8 cellular contexts compared by ENCODE assay signal in genomic region chr12:124919646-124920352, GRCh38. TPM values are rescaled to one million over a fixed set of nuclear protein-coding genes. Genes with fewer than 3 reads are reported as not detected.
DNase-seq lines count a peak whose midpoint lies in the region; ATAC-seq, FAIRE-seq and TF ChIP-seq lines count a peak whose summit lies in the region.

No MANE protein-coding gene starts in this region.

- no peak overlapping the region for H3K9ac ChIP-seq in neuronal stem cell (ENCODE audit: low read depth, low read length, poor library complexity)

- H2AK5ac ChIP-seq in neuronal stem cell (ENCODE audit: low read depth, low read length): no peak overlapping the region

- H3K36me3 ChIP-seq in SJSA1 (no peaks in the 10 kb centered on the region), neuronal stem cell (replicated peaks in 1 of 2; ENCODE audit: control insufficient read depth in 2 of 2, insufficient read depth in 2 of 2, low read length in 2 of 2) (no peaks in the 10 kb centered on the region)

- peak overlapping the region; percentile 99 to 100 for H3K27ac Mint-ChIP-seq in effector memory CD8-positive, alpha-beta T cell

- no peak overlapping the region for H4K8ac ChIP-seq in neuronal stem cell (ENCODE audit: low read depth, low read length)

- no peak overlapping the region for H4K91ac ChIP-seq in neuronal stem cell (ENCODE audit: low read depth, low read length, poor library complexity)

- ATAC-seq in effector memory CD8-positive, alpha-beta T cell (replicated peaks): no peak
- ATAC-seq in GM18858 (IDR thresholded peaks at IDR 0.05; ENCODE audit: unreplicated experiment): no peak

- H3K36me3 Mint-ChIP-seq in effector memory CD8-positive, alpha-beta T cell (ENCODE audit: insufficient read depth): peaks cover 58% of the 10 kb centered on the region

- H2BK12ac ChIP-seq in neuronal stem cell (ENCODE audit: low read length): no peak overlapping the region

- no peak overlapping the region for H3K14ac ChIP-seq in neuronal stem cell (ENCODE audit: low read length)

- DNase-seq in GM12891 (ENCODE audit: insufficient read length, low spot score) (no peak), SJSA1 (ENCODE audit: low read depth in 1 of 2, low spot score in 2 of 2) (peak in 1 of 2 experiments; percentile 23), neuronal stem cell (ENCODE audit: low spot score) (no peak), erythroblast (lab: John Stamatoyannopoulos, UW) (no peak), hypothalamus (lab: John Stamatoyannopoulos, UW) (no peak), COLO829 (ENCODE audit: low spot score) (no peak)
- DNase-seq in effector memory CD8-positive, alpha-beta T cell: no peak

- H2BK120ac ChIP-seq in neuronal stem cell (ENCODE audit: low read depth, low read length): no peak overlapping the region

- peak overlapping the region; percentile 54 for H2AFZ ChIP-seq in neuronal stem cell (ENCODE audit: low read length)

- no peak overlapping the region for H2BK15ac ChIP-seq in neuronal stem cell (ENCODE audit: low read length)

- peak overlapping the region; percentile 98 to 99 for H3K4me3 Mint-ChIP-seq in effector memory CD8-positive, alpha-beta T cell

- FAIRE-seq in GM12891 (lab: Jason Lieb, UNC): no peak

- no peak overlapping the region for H3K23ac ChIP-seq in neuronal stem cell (ENCODE audit: low read depth, low read length, poor library complexity)

- no CpG with 5 or more reads among the region's 15 CpGs for WGBS in neuronal stem cell (ENCODE audit: extremely low coverage in 2 of 2, insufficient read length in 2 of 2, insufficient replicate concordance in 1 of 2), 2 donors

- TF ChIP-seq POLR2A in GM12891 (IDR thresholded peaks at IDR 0.05; ENCODE audit: low read depth, low read length) (peak; percentile 40; the same call in 1 of the 2 replicates), erythroblast (IDR thresholded peaks at IDR 0.05; ENCODE audit: low read length) (no peak)

- no peak overlapping the region for H3K4me2 ChIP-seq in neuronal stem cell (ENCODE audit: insufficient read depth, low read length, poor library complexity, severe bottlenecking)

- no peaks in the 10 kb centered on the region for H3K9me3 ChIP-seq in SJSA1 (replicated peaks)
- no peaks in the 10 kb centered on the region for H3K9me3 ChIP-seq in neuronal stem cell (replicated peaks in 1 of 2; ENCODE audit: control insufficient read depth in 2 of 2, insufficient read depth in 1 of 2, low read depth in 1 of 2, low read length in 2 of 2)

- peaks cover 61% of the 10 kb centered on the region for H3K4me1 ChIP-seq in SJSA1 (replicated peaks)
- H3K4me1 ChIP-seq in neuronal stem cell (ENCODE audit: control insufficient read depth in 2 of 2, insufficient read depth in 1 of 2, low read depth in 1 of 2, low read length in 2 of 2): peaks cover 31% of the 10 kb centered on the region in 2 donors

- H3K18ac ChIP-seq in neuronal stem cell (ENCODE audit: low read length): peak overlapping the region; percentile 22

- H3K27ac ChIP-seq in SJSA1 (peak overlapping the region; percentile 23; the same call in 1 of the 2 replicates), neuronal stem cell (replicated peaks; ENCODE audit: low read length) (peak overlapping the region; percentile 20)

- H3K79me1 ChIP-seq in neuronal stem cell (ENCODE audit: low read depth, low read length): no peaks in the 10 kb centered on the region

- H2BK5ac ChIP-seq in neuronal stem cell (ENCODE audit: low read length): no peak overlapping the region

- H3K27me3 ChIP-seq in SJSA1 (replicated peaks) (no peaks in the 10 kb centered on the region), neuronal stem cell (ENCODE audit: control insufficient read depth in 3 of 3, insufficient read depth in 3 of 3, low read depth in 1 of 3, low read length in 3 of 3) (no peaks in the 10 kb centered on the region)

- no peaks in the 10 kb centered on the region for H3K27me3 Mint-ChIP-seq in effector memory CD8-positive, alpha-beta T cell

- H3K4ac ChIP-seq in neuronal stem cell (ENCODE audit: low read length): no peak overlapping the region

- no peak overlapping the region for H3K4me3 ChIP-seq in SJSA1
- no peak overlapping the region for H3K4me3 ChIP-seq in neuronal stem cell (ENCODE audit: low read length in 2 of 2)

- peaks cover 58 to 59% of the 10 kb centered on the region in 2 donors for H3K4me1 Mint-ChIP-seq in effector memory CD8-positive, alpha-beta T cell (ENCODE audit: low read depth in 2 of 2)

- H3K9me3 Mint-ChIP-seq in effector memory CD8-positive, alpha-beta T cell: peaks cover 0 to 2% of the 10 kb centered on the region in 2 donors

TF ChIP-seq in GM12891, 5 proteins besides CTCF, POLR2A, EP300 and RAD21:
- TF ChIP-seq POLR2AphosphoS5 (IDR thresholded peaks at IDR 0.05; ENCODE audit: low read depth, low read length) (peak; percentile 19; the same call in 1 of the 2 replicates), SPI1 (IDR thresholded peaks at IDR 0.05; ENCODE audit: low read depth, low read length) (no peak)
TF ChIP-seq in GM12891: peak in this region for 1.

RNA-seq across cellular contexts. Expression of gene UBC, which starts 5.3 kb away (rescaled TPM):
- 1,009 TPM for polyA plus RNA-seq in GM12891 (2012; ENCODE audit: low read depth, missing spikeins)
- 966 and 1,026 TPM in 2 replicates for total RNA-seq in SJSA1 (2014; rRNA removed; shearing (Covaris generic))
- polyA plus RNA-seq in neuronal stem cell (2013, experiment 1 of 2): 841 TPM
- polyA plus RNA-seq in neuronal stem cell (2013, experiment 2 of 2): 847 TPM

RNA-seq across cellular contexts. Expression of gene SCARB1, which starts 56.1 kb away (rescaled TPM):
- 93.0 TPM for polyA plus RNA-seq in GM12891 (2012; ENCODE audit: low read depth, missing spikeins)
- 12.4 and 15.7 TPM in 2 replicates for total RNA-seq in SJSA1 (2014; rRNA removed; shearing (Covaris generic))
- 15.5 TPM for polyA plus RNA-seq in neuronal stem cell (2013, experiment 1 of 2)
- polyA plus RNA-seq in neuronal stem cell (2013, experiment 2 of 2): 15.7 TPM
